In the genomic region with DNA sequence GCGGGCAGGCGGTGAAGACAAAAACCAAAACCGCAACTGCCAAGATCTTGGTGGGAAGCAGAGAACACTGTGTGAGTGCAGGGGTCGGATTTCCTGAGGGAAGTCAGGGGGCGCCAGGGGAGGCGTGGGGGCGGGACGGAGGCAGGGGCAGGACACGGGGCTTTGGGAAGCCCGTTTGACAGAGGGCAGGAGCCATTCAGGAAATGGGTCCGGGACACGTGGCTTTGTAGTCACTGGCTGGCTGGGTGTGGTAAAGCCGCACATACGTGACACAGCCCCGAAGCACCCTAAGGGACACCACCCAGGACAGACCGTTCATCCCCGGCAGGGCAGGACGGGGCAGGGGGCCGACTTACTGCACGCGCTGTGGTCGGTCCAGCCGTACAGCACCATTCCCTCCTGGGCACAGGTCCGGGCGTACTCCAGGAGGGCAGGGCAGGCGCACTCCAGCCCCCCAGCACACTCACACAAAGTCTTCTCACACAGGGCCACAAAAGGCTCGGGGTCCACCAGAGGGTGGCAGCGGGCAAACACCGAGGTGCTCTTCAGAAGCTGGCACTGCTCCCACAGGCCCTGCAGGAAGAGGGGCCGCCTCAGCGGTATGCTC, we compare ENCODE assay signal across 9 cellular contexts. TPM values are rescaled to one million over a fixed set of nuclear protein-coding genes. Genes with fewer than 3 reads are reported as not detected.
DNase-seq lines count a peak whose midpoint lies in the region; ATAC-seq lines count a peak whose summit lies in the region.
"Had no signal": no experiment of that assay in that cellular context is flagged by ENCODE, and none has a peak within 500 bp of the region (broad histone marks: within the 10 kb centered on the region; RNA-seq: fewer than 3 reads in every experiment).

No MANE protein-coding gene starts in this region.

- peak overlapping the region; percentile 62 for H4K91ac ChIP-seq in mesenchymal stem cell (ENCODE audit: low read length)

- no peak overlapping the region for H2AK5ac ChIP-seq in mesenchymal stem cell (ENCODE audit: low read length, severe bottlenecking)

- H3K9me3 ChIP-seq in mesenchymal stem cell (ENCODE audit: control insufficient read depth, low read length) (no peaks in the 10 kb centered on the region), thymus (ENCODE audit: control insufficient read depth) (no peaks in the 10 kb centered on the region)
- H3K9me3 ChIP-seq: A549 had no signal

- H2AFZ ChIP-seq in mesenchymal stem cell (ENCODE audit: low read depth, low read length) = no peak overlapping the region

- H3K79me1 ChIP-seq in mesenchymal stem cell (replicated peaks; ENCODE audit: low read length, poor library complexity, severe bottlenecking) = no peaks in the 10 kb centered on the region

- peak overlapping the region; percentile 33 for H4K8ac ChIP-seq in mesenchymal stem cell (ENCODE audit: low read length)

- peak; percentile 74 for DNase-seq in activated CD4-positive, alpha-beta T cell treated with anti-CD3 and anti-CD28 coated beads for 36 hours
- no peak for DNase-seq in activated CD4-positive, alpha-beta T cell treated with anti-CD3 and anti-CD28 coated beads, Interleukin-2, amount 50 U/mL, for 4 hours
- DNase-seq in activated naive CD8-positive, alpha-beta T cell treated with anti-CD3 and anti-CD28 coated beads, Interleukin-2, amount 50 U/mL, for 24 hours = peak; percentile 56
- DNase-seq in mesenchymal stem cell (no peak), midbrain (lab: John Stamatoyannopoulos, UW) (no peak), NCI-H146 treated with DMSO at 0.1 percent for 48 hours (lab: John Stamatoyannopoulos, UW; ENCODE audit: unreplicated experiment) (no peak)

- peak overlapping the region; percentile 21 for H3K9ac ChIP-seq in mesenchymal stem cell (ENCODE audit: low read length)

- H3K27ac Mint-ChIP-seq in activated CD4-positive, alpha-beta T cell treated with anti-CD3 and anti-CD28 coated beads for 36 hours = peak overlapping the region; percentile 87
- H3K27ac Mint-ChIP-seq in activated naive CD8-positive, alpha-beta T cell treated with anti-CD3 and anti-CD28 coated beads, Interleukin-2, amount 50 U/mL, for 24 hours = peak overlapping the region; percentile 49

- ATAC-seq in activated CD4-positive, alpha-beta T cell treated with anti-CD3 and anti-CD28 coated beads for 36 hours = peak; percentile 93
- peak; percentile 90 for ATAC-seq in activated naive CD8-positive, alpha-beta T cell treated with anti-CD3 and anti-CD28 coated beads, Interleukin-2, amount 50 U/mL, for 24 hours
- ATAC-seq in HG03108 (IDR thresholded peaks at IDR 0.05; ENCODE audit: unreplicated experiment) = no peak
- ATAC-seq: A549 had no signal

- 74% methylated on average over 31 of the region's 31 CpGs for WGBS in mesenchymal stem cell
- WGBS in thymus = 2% methylated on average over 31 of the region's 31 CpGs

- no peaks in the 10 kb centered on the region for H3K9me3 Mint-ChIP-seq in activated CD4-positive, alpha-beta T cell treated with anti-CD3 and anti-CD28 coated beads for 36 hours (ENCODE audit: low read depth)
- no peaks in the 10 kb centered on the region for H3K9me3 Mint-ChIP-seq in activated naive CD8-positive, alpha-beta T cell treated with anti-CD3 and anti-CD28 coated beads, Interleukin-2, amount 50 U/mL, for 24 hours

- H3K27ac ChIP-seq in mesenchymal stem cell (ENCODE audit: low read length, poor library complexity, severe bottlenecking) (no peak overlapping the region), thymus (ENCODE audit: low read depth) (no peak overlapping the region)
- H3K27ac ChIP-seq: A549 had no signal

- H2BK120ac ChIP-seq in mesenchymal stem cell (ENCODE audit: low read depth, low read length) = peak overlapping the region; percentile 80

- H3K23ac ChIP-seq in mesenchymal stem cell (ENCODE audit: low read length in 2 of 2) = no peak overlapping the region

- peak overlapping the region in 1 of 2 experiments; percentile 20 for H3K4ac ChIP-seq in mesenchymal stem cell (ENCODE audit: low read depth in 1 of 2, low read length in 2 of 2)

- peaks cover 25% of the 10 kb centered on the region for H3K27me3 Mint-ChIP-seq in activated CD4-positive, alpha-beta T cell treated with anti-CD3 and anti-CD28 coated beads for 36 hours
- H3K27me3 Mint-ChIP-seq in activated naive CD8-positive, alpha-beta T cell treated with anti-CD3 and anti-CD28 coated beads, Interleukin-2, amount 50 U/mL, for 24 hours = peaks cover 45% of the 10 kb centered on the region

- peak overlapping the region; percentile 64 for H3K4me3 Mint-ChIP-seq in activated CD4-positive, alpha-beta T cell treated with anti-CD3 and anti-CD28 coated beads for 36 hours
- peak overlapping the region; percentile 69 for H3K4me3 Mint-ChIP-seq in activated naive CD8-positive, alpha-beta T cell treated with anti-CD3 and anti-CD28 coated beads, Interleukin-2, amount 50 U/mL, for 24 hours

- POLR2A ChIA-PET in activated CD4-positive, alpha-beta T cell treated with anti-CD3 and anti-CD28 coated beads for 36 hours (lab: Charles Lee) = no interaction called here

- peak overlapping the region in 1 of 2 experiments; percentile 59 for H3K14ac ChIP-seq in mesenchymal stem cell (ENCODE audit: low read length in 2 of 2)

- H2BK15ac ChIP-seq in mesenchymal stem cell (ENCODE audit: low read depth, poor library complexity, severe bottlenecking) = no peak overlapping the region

- H3K36me3 ChIP-seq in mesenchymal stem cell (ENCODE audit: control insufficient read depth in 1 of 2, insufficient read depth in 2 of 2, low read depth in 1 of 2, low read length in 2 of 2) = no peaks in the 10 kb centered on the region
- no peaks in the 10 kb centered on the region for H3K36me3 ChIP-seq in thymus (ENCODE audit: control insufficient read depth, insufficient read depth)

- H2BK5ac ChIP-seq in mesenchymal stem cell (ENCODE audit: low read depth, low read length, poor library complexity, severe bottlenecking) = no peak overlapping the region

- H3K4me2 ChIP-seq in mesenchymal stem cell (ENCODE audit: low read length, poor library complexity, severe bottlenecking) = peak overlapping the region; percentile 29
- H3K4me2 ChIP-seq: A549 had no signal

- peaks cover 23% of the 10 kb centered on the region for H3K4me1 Mint-ChIP-seq in activated CD4-positive, alpha-beta T cell treated with anti-CD3 and anti-CD28 coated beads for 36 hours
- peaks cover 29% of the 10 kb centered on the region for H3K4me1 Mint-ChIP-seq in activated naive CD8-positive, alpha-beta T cell treated with anti-CD3 and anti-CD28 coated beads, Interleukin-2, amount 50 U/mL, for 24 hours

- H3K4me3 ChIP-seq in mesenchymal stem cell (ENCODE audit: insufficient read depth in 1 of 2, low read depth in 1 of 2, low read length in 2 of 2) (peak overlapping the region in 1 of 2 experiments; percentile 38), thymus (ENCODE audit: low read length) (peak overlapping the region; percentile 16)
- H3K4me3 ChIP-seq: A549 had no signal

- intact Hi-C loops in activated CD4-positive, alpha-beta T cell treated with anti-CD3 and anti-CD28 coated beads for 36 hours (cut with DNase I, micrococcal nuclease) = no loop called here

- H2BK12ac ChIP-seq in mesenchymal stem cell (ENCODE audit: low read length in 2 of 2) = peak overlapping the region; percentile 29 to 50

- H3K4me1 ChIP-seq in mesenchymal stem cell (ENCODE audit: control insufficient read depth, insufficient read depth, low read depth, low read length) (peaks cover 14% of the 10 kb centered on the region), thymus (ENCODE audit: control insufficient read depth, insufficient read depth, low read length) (peaks cover 13% of the 10 kb centered on the region)
- H3K4me1 ChIP-seq: A549 had no signal

- peak overlapping the region in 1 of 2 experiments; percentile 94 for H3K18ac ChIP-seq in mesenchymal stem cell (ENCODE audit: low read depth in 1 of 2, low read length in 2 of 2)

- H3K27me3 ChIP-seq in mesenchymal stem cell (ENCODE audit: control insufficient read depth in 1 of 2, insufficient read depth in 1 of 2, low read length in 2 of 2) (peaks cover 0 to 4% of the 10 kb centered on the region in 2 experiments), thymus (ENCODE audit: control insufficient read depth, insufficient read depth) (no peaks in the 10 kb centered on the region)

- CTCF ChIA-PET in activated CD4-positive, alpha-beta T cell treated with anti-CD3 and anti-CD28 coated beads for 36 hours (lab: Charles Lee) = interaction anchor here (0.6 to 1.0 kb wide), 4 partner anchors 93 to 1053 kb away, joined by 3 to 7 read pairs (median 3); no protein-coding TSS in a partner anchor

- no peaks in the 10 kb centered on the region for H3K36me3 Mint-ChIP-seq in activated CD4-positive, alpha-beta T cell treated with anti-CD3 and anti-CD28 coated beads for 36 hours (ENCODE audit: low read depth)
- no peaks in the 10 kb centered on the region for H3K36me3 Mint-ChIP-seq in activated naive CD8-positive, alpha-beta T cell treated with anti-CD3 and anti-CD28 coated beads, Interleukin-2, amount 50 U/mL, for 24 hours (ENCODE audit: low read depth)

RNA-seq across cellular contexts. Expression of gene VWF, which starts 49.4 kb away (rescaled TPM):
- total RNA-seq in activated CD4-positive, alpha-beta T cell treated with anti-CD3 and anti-CD28 coated beads for 36 hours = under 1 TPM in 1 of 2 experiments, not detected in 1; 0.07 TPM
- polyA plus RNA-seq in mesenchymal stem cell (2013, experiment 1 of 2) = 0.07 TPM
- polyA plus RNA-seq in mesenchymal stem cell (2013, experiment 2 of 2) = 0.12 TPM
- 33.8 TPM for polyA plus RNA-seq in thymus

Comparison
In these comparisons a context has a peak if more than half of its experiments do, and no peak if none do; other contexts are left out.
1. DNase-seq: peak in activated CD4-positive, alpha-beta T cell treated with anti-CD3 and anti-CD28 coated beads for 36 hours (single experiment) and activated naive CD8-positive, alpha-beta T cell treated with anti-CD3 and anti-CD28 coated beads, Interleukin-2, amount 50 U/mL, for 24 hours (single experiment); none in activated CD4-positive, alpha-beta T cell treated with anti-CD3 and anti-CD28 coated beads, Interleukin-2, amount 50 U/mL, for 4 hours (0 of 2), mesenchymal stem cell (single experiment), midbrain (single experiment) and NCI-H146 treated with DMSO at 0.1 percent for 48 hours (single experiment).